Comparison of ENCODE assay signal across 15 cellular contexts in genomic region chr15:82943176-82943575, GRCh38. TPM values are rescaled to one million over a fixed set of nuclear protein-coding genes. Genes with fewer than 3 reads are reported as not detected.
DNase-seq lines count a peak whose midpoint lies in the region; ATAC-seq, FAIRE-seq and TF ChIP-seq lines count a peak whose summit lies in the region.
"Had no signal": no experiment of that assay in that cellular context is flagged by ENCODE, and none has a peak within 500 bp of the region (broad histone marks: within the 10 kb centered on the region; RNA-seq: fewer than 3 reads in every experiment).

No MANE protein-coding gene starts in this region.

- peak; percentile 36 for DNase-seq in Caki2 (ENCODE audit: low read depth)
- peak; percentile 21 for DNase-seq in NB4 (ENCODE audit: low read depth)
- DNase-seq in body of pancreas = peak in 1 of 4 donors; percentile 52
- peak in 1 of 6 donors; percentile 39 for DNase-seq in pancreas
- DNase-seq in effector memory CD4-positive, alpha-beta T cell = no peak
- DNase-seq in UCSD-AML1 (lab: John Stamatoyannopoulos, UW; ENCODE audit: unreplicated experiment) = no peak
- DNase-seq: activated CD4-positive, alpha-beta T cell treated with anti-CD3 and anti-CD28 coated beads for 1 hour; naive thymus-derived CD4-positive, alpha-beta T cell; NCI-H2029 treated with DMSO at 0.1 percent for 48 hours; NCI-H524 treated with DMSO at 0.1 percent for 48 hours; T-cell had no signal

- no peak for FAIRE-seq in pancreas (lab: Jason Lieb, UNC)
- FAIRE-seq: GM18507, HTR-8/SVneo had no signal

- no peak overlapping the region for H3K4me3 ChIP-seq in NB4 (ENCODE audit: low read depth, low read length)
- no peak overlapping the region for H3K4me3 ChIP-seq in body of pancreas
- H3K4me3 ChIP-seq in pancreas = no peak overlapping the region
- no peak overlapping the region for H3K4me3 ChIP-seq in effector memory CD4-positive, alpha-beta T cell (ENCODE audit: insufficient read depth, low read depth, low read length, poor library complexity, severe bottlenecking)

- peak; percentile 41 for ATAC-seq in body of pancreas
- ATAC-seq in pancreas = peak; percentile 39 to 67 (median 50)
- ATAC-seq in HG02884 (IDR thresholded peaks at IDR 0.05; ENCODE audit: unreplicated experiment) = no peak
- no peak for ATAC-seq in HG03520 (IDR thresholded peaks at IDR 0.05; ENCODE audit: unreplicated experiment)
- ATAC-seq: naive thymus-derived CD4-positive, alpha-beta T cell; T-cell had no signal

- 43 to 53% methylated on average over 3 of the region's 3 CpGs for WGBS in body of pancreas, 2 donors
- WGBS in pancreas, 2 donors = 46 to 55% methylated on average over 3 of the region's 3 CpGs

- H3K4me1 ChIP-seq in body of pancreas = peaks cover 97% of the 10 kb centered on the region
- H3K4me1 ChIP-seq in pancreas = peaks cover 39 to 62% (median 48%) of the 10 kb centered on the region in 3 donors
- no peaks in the 10 kb centered on the region for H3K4me1 ChIP-seq in effector memory CD4-positive, alpha-beta T cell (ENCODE audit: control insufficient read depth, insufficient read depth, low read length, poor library complexity, severe bottlenecking)

- TF ChIP-seq POLR2A in NB4 (IDR thresholded peaks at IDR 0.05; ENCODE audit: extremely low read depth, insufficient read length) (no peak), body of pancreas (IDR thresholded peaks at IDR 0.05) (no peak)

- H3K9me3 ChIP-seq in body of pancreas (no peaks in the 10 kb centered on the region), pancreas (no peaks in the 10 kb centered on the region)
- no peaks in the 10 kb centered on the region for H3K9me3 ChIP-seq in effector memory CD4-positive, alpha-beta T cell (ENCODE audit: control insufficient read depth, low read length)

- H3K36me3 ChIP-seq in body of pancreas (replicated peaks in 1 of 2; ENCODE audit: insufficient read depth in 1 of 2, low read depth in 2 of 2) (no peaks in the 10 kb centered on the region), pancreas (no peaks in the 10 kb centered on the region)
- no peaks in the 10 kb centered on the region for H3K36me3 ChIP-seq in effector memory CD4-positive, alpha-beta T cell (ENCODE audit: control insufficient read depth, insufficient read depth, low read length)

- TF ChIP-seq CTCF in NB4 (IDR thresholded peaks at IDR 0.05; ENCODE audit: low read depth, low read length) = peak; percentile 10
- peak in 1 of 7 experiments; percentile 9 for TF ChIP-seq CTCF in body of pancreas (IDR thresholded peaks at IDR 0.05)
- no peak for TF ChIP-seq CTCF in pancreas (IDR thresholded peaks at IDR 0.05)

- intact Hi-C loops in body of pancreas (cut with DNase I) = no loop called here
- intact Hi-C loops in pancreas (cut with DNase I) = no loop called here

- in situ Hi-C loops in Caki2 (cut with HindIII; ENCODE audit: low pct_unique_long_range_greater_than_20kb, low sequenced_read_pairs) = no loop called here

- H3K27me3 ChIP-seq in body of pancreas = no peaks in the 10 kb centered on the region
- no peaks in the 10 kb centered on the region for H3K27me3 ChIP-seq in pancreas
- no peaks in the 10 kb centered on the region for H3K27me3 ChIP-seq in effector memory CD4-positive, alpha-beta T cell (replicated peaks; ENCODE audit: control insufficient read depth, insufficient read depth, low read length, poor library complexity, severe bottlenecking)

- H3K27ac ChIP-seq in body of pancreas (peak overlapping the region; percentile 80 to 86 (median 84)), pancreas (peak overlapping the region in 3 of 4 donors; percentile 32 to 84 (median 75))
- H3K27ac ChIP-seq in effector memory CD4-positive, alpha-beta T cell (ENCODE audit: insufficient read depth, low read length, poor library complexity, severe bottlenecking) = no peak overlapping the region

RNA-seq across cellular contexts. Expression of gene HOMER2, which starts 9.3 kb away (rescaled TPM):
- 22.1 and 34.2 TPM in 2 replicates for total RNA-seq in Caki2 (2014; rRNA removed; shearing (Covaris generic); ENCODE audit: low replicate concordance)
- total RNA-seq in body of pancreas (100 to 1,000 TPM; 331 to 469 TPM), pancreas (100 to 1,000 TPM in 5 of 6 donors, 10 to 100 TPM in 1; 82.1 to 180 (median 147) TPM)
- polyA plus RNA-seq in pancreas = 10 to 100 TPM; 76.8 to 92.2 TPM

RNA-seq across cellular contexts. Expression of gene RAMAC, which starts 42.8 kb away (rescaled TPM):
- 16.8 and 28.5 TPM in 2 replicates for total RNA-seq in Caki2 (2014; rRNA removed; shearing (Covaris generic); ENCODE audit: low replicate concordance)
- total RNA-seq in body of pancreas (10 to 100 TPM in 1 of 2 donors, 1 to 10 TPM in 1; 9.1 to 12.2 TPM), pancreas (10 to 100 TPM in 2 of 6 donors, 1 to 10 TPM in 4; 7.0 to 12.7 (median 9.0) TPM)
- 10 to 100 TPM in 1 of 2 donors, 1 to 10 TPM in 1; 9.9 to 15.5 TPM for polyA plus RNA-seq in pancreas

Comparison
In these comparisons a context has a peak if more than half of its experiments do, and no peak if none do; other contexts are left out.
1. DNase-seq: peak in Caki2 (single experiment) and NB4 (single experiment); none in effector memory CD4-positive, alpha-beta T cell (0 of 3) and UCSD-AML1 (single experiment).
2. ATAC-seq: peak in body of pancreas (single experiment) and pancreas (4 of 4); none in HG02884 (single experiment) and HG03520 (single experiment).